In genomic region chr2:26086155-26086634, GRCh38 we compare ENCODE assay signal across 9 cellular contexts. TPM values are rescaled to one million over a fixed set of nuclear protein-coding genes. Genes with fewer than 3 reads are reported as not detected.
A peak's percentile ranks its signal among the peaks of the same experiment; 100 is the strongest.
DNase-seq lines count a peak whose midpoint lies in the region; ATAC-seq, FAIRE-seq and TF ChIP-seq lines count a peak whose summit lies in the region.
"Had no signal": no experiment of that assay in that cellular context is flagged by ENCODE, and none has a peak within 500 bp of the region (broad histone marks: within the 10 kb centered on the region; RNA-seq: fewer than 3 reads in every experiment).

No MANE protein-coding gene starts in this region.

- in situ Hi-C loops in GM12878 (cut with MboI), result no loop called here
- in situ Hi-C loops in G401 (cut with HindIII; ENCODE audit: low sequenced_read_pairs), result no loop called here

- no peak overlapping the region for H3K27ac ChIP-seq in GM12878 (ENCODE audit: control insufficient read depth, insufficient read depth)

- peaks cover 3% of the 10 kb centered on the region; the same call in 1 of the 2 replicates for H3K4me1 ChIP-seq in GM12878 (ENCODE audit: control insufficient read depth, insufficient read depth, low read length)

- peak overlapping the region; percentile 42 for H3K27ac Mint-ChIP-seq in activated CD4-positive, alpha-beta T cell treated with anti-CD3 and anti-CD28 coated beads, Interleukin-2, amount 10 ng/mL, durations not matched to agents 7 days and 5 days
- H3K27ac Mint-ChIP-seq: B cell had no signal

- RAD21 ChIA-PET in GM12878 (lab: Charles Lee; ENCODE audit: unreplicated experiment), result interaction anchor here (0.9 to 1.2 kb wide), 2 partner anchors 51 to 94 kb away, joined by 3 read pairs; no protein-coding TSS in a partner anchor

- H3K9me3 Mint-ChIP-seq in activated CD4-positive, alpha-beta T cell treated with anti-CD3 and anti-CD28 coated beads, Interleukin-2, amount 10 ng/mL, durations not matched to agents 7 days and 5 days, result peaks cover 11% of the 10 kb centered on the region

- POLR2A ChIA-PET in activated CD4-positive, alpha-beta T cell treated with anti-CD3 and anti-CD28 coated beads, Interleukin-2, amount 10 ng/mL, durations not matched to agents 7 days and 5 days (lab: Charles Lee), result no interaction called here
- POLR2A ChIA-PET in GM12878 (lab: Charles Lee), result interaction anchor here (1.2 kb wide), 1 partner anchor 9 kb away, joined by 3 read pairs; no protein-coding TSS in a partner anchor

- H4K20me1 ChIP-seq in GM12878 (ENCODE audit: control insufficient read depth, insufficient read depth), result peaks cover 3% of the 10 kb centered on the region; the same call in 1 of the 2 replicates

- H3K4me1 Mint-ChIP-seq in activated CD4-positive, alpha-beta T cell treated with anti-CD3 and anti-CD28 coated beads, Interleukin-2, amount 10 ng/mL, durations not matched to agents 7 days and 5 days, result peaks cover 25% of the 10 kb centered on the region

- intact Hi-C loops in GM12878 (cut with micrococcal nuclease; ENCODE audit: unreplicated experiment), result loop anchor here (5.0 to 10.0 kb wide), 2 partner anchors 61 to 91 kb away; no protein-coding TSS in a partner anchor

- no peak overlapping the region for H3K9ac ChIP-seq in GM12878 (ENCODE audit: control insufficient read depth, insufficient read depth, low read length)

- peaks cover 0 to 7% of the 10 kb centered on the region in 2 experiments; a peak in 2 of 4 replicates for H3K36me3 ChIP-seq in GM12878 (ENCODE audit: control insufficient read depth in 2 of 2, insufficient read depth in 2 of 2, low read length in 1 of 2)

- no peaks in the 10 kb centered on the region for H3K27me3 ChIP-seq in GM12878 (replicated peaks in 1 of 2; ENCODE audit: control insufficient read depth in 2 of 2, insufficient read depth in 2 of 2, low read length in 1 of 2)

- peaks cover 57% of the 10 kb centered on the region for H3K79me2 ChIP-seq in GM12878 (ENCODE audit: control insufficient read depth, insufficient read depth, low read length)

- H3K9me3 ChIP-seq in GM12878 (replicated peaks; ENCODE audit: control insufficient read depth, insufficient read depth, low read length), result peaks cover 6% of the 10 kb centered on the region

- TSS peak; percentile 28 for BruUV-seq in GM12878 (replicated peaks; lab: Mats Ljungman, UMichigan)

- no peak for TF ChIP-seq CTCF in GM12878 (IDR thresholded peaks at IDR 0.05 in 2 of 3, conservative IDR thresholded peaks at IDR 0.05 in 1 of 3; ENCODE audit: control insufficient read depth in 2 of 3, extremely low read depth in 1 of 3, insufficient read depth in 1 of 3, low read depth in 3 of 3, low read length in 3 of 3)

- H3K27me3 Mint-ChIP-seq in activated CD4-positive, alpha-beta T cell treated with anti-CD3 and anti-CD28 coated beads, Interleukin-2, amount 10 ng/mL, durations not matched to agents 7 days and 5 days, result no peaks in the 10 kb centered on the region
- H3K27me3 Mint-ChIP-seq: B cell had no signal

- ATAC-seq in GM12878 (peak; percentile 68), HG02938 (IDR thresholded peaks at IDR 0.05; ENCODE audit: unreplicated experiment) (no peak)

- TF ChIP-seq EP300 in GM12878 (IDR thresholded peaks at IDR 0.05; ENCODE audit: borderline replicate concordance in 1 of 2, control insufficient read depth in 1 of 2, low read depth in 2 of 2, low read length in 2 of 2), result no peak

- H3K4me3 Mint-ChIP-seq in activated CD4-positive, alpha-beta T cell treated with anti-CD3 and anti-CD28 coated beads, Interleukin-2, amount 10 ng/mL, durations not matched to agents 7 days and 5 days, result no peak overlapping the region
- H3K4me3 Mint-ChIP-seq: B cell had no signal

- H3K36me3 Mint-ChIP-seq in activated CD4-positive, alpha-beta T cell treated with anti-CD3 and anti-CD28 coated beads, Interleukin-2, amount 10 ng/mL, durations not matched to agents 7 days and 5 days (ENCODE audit: low read depth), result peaks cover 22% of the 10 kb centered on the region

- H3K4me2 ChIP-seq in GM12878 (ENCODE audit: control insufficient read depth, insufficient read depth), result no peak overlapping the region

- 50% methylated on average over 5 of the region's 5 CpGs for WGBS in GM12878 (ENCODE audit: insufficient coverage, insufficient replicate concordance, low lambda C conversion rate, missing lambda C conversion rate)

- DNase-seq in activated CD4-positive, alpha-beta T cell treated with anti-CD3 and anti-CD28 coated beads, Interleukin-2, amount 10 ng/mL, durations not matched to agents 7 days and 5 days, result no peak
- no peak for DNase-seq in activated CD4-positive, alpha-beta T cell treated with anti-CD3 and anti-CD28 coated beads, Interleukin-2, amount 50 U/mL, for 4 hours
- peak; percentile 95 for DNase-seq in M059J (ENCODE audit: low read depth)
- peak; percentile 42 for DNase-seq in GM12878 (ENCODE audit: low read depth, low spot score)
- peak; percentile 15 to 22 for DNase-seq in stimulated activated CD4-positive, alpha-beta T cell treated with anti-CD3 and anti-CD28 coated beads, Interleukin-2, amount 100 ng/mL, for 24 hours
- DNase-seq in G401 (ENCODE audit: low spot score), result no peak
- no peak for DNase-seq in DMS79 (lab: John Stamatoyannopoulos, UW)

- FAIRE-seq in GM12878 (lab: Jason Lieb, UNC), result peak; percentile 76

- CTCF ChIA-PET in activated CD4-positive, alpha-beta T cell treated with anti-CD3 and anti-CD28 coated beads, Interleukin-2, amount 10 ng/mL, durations not matched to agents 7 days and 5 days (lab: Charles Lee), result interaction anchor here (1.2 kb wide), 1 partner anchor 16 kb away, joined by 5 read pairs; no protein-coding TSS in a partner anchor
- CTCF ChIA-PET in GM12878 (lab: Yijun Ruan, JAX), result interaction anchor here (0.6 to 3.7 kb wide), 9 partner anchors 7 to 94 kb away, joined by 3 to 24 read pairs (median 3); no protein-coding TSS in a partner anchor

- H3K4me3 ChIP-seq in GM12878, result no peak overlapping the region

- TF ChIP-seq POLR2A in GM12878 (IDR thresholded peaks at IDR 0.05; ENCODE audit: low read depth, low read length), result no peak

- SMC1A ChIA-PET in GM12878 (lab: Charles Lee; ENCODE audit: uncharacterized antibody, unreplicated experiment), result interaction anchor here (0.6 to 3.8 kb wide), 7 partner anchors 13 to 95 kb away, joined by 3 to 17 read pairs (median 3); no protein-coding TSS in a partner anchor

- H2AFZ ChIP-seq in GM12878 (ENCODE audit: control insufficient read depth, low read depth, low read length), result no peak overlapping the region

- no peak for TF ChIP-seq RAD21 in GM12878 (IDR thresholded peaks at IDR 0.05; ENCODE audit: insufficient read depth, low read depth, low read length)

TF ChIP-seq in GM12878, 131 proteins besides CTCF, POLR2A, EP300 and RAD21 (continues in another document):
- TF ChIP-seq ZNF687 (IDR thresholded peaks at IDR 0.05), result no peak

RNA-seq across cellular contexts. Expression of gene RAB10, which starts 52.3 kb away (rescaled TPM):
- total RNA-seq in activated CD4-positive, alpha-beta T cell treated with anti-CD3 and anti-CD28 coated beads, Interleukin-2, amount 10 ng/mL, durations not matched to agents 7 days and 5 days, result 100 to 1,000 TPM; 107 to 123 TPM
- 71.0 and 115 TPM in 2 replicates for total RNA-seq in M059J (2014; rRNA removed; shearing (Covaris generic))
- 96.9 and 119 TPM in 2 replicates for total RNA-seq in GM12878 (2013; cell fraction: nucleolus; rRNA removed)
- total RNA-seq in GM12878 (2014; rRNA removed) (42.5 and 45.1 TPM in 2 replicates), GM12878 (2014; rRNA removed; fragmentation: Illumina TruSeq; extraction: Trizol) (70.1 and 71.1 TPM in 2 replicates), GM12878 (2021) (87.5 and 88.9 TPM in 2 replicates)
- 17.1 TPM for polyA plus RNA-seq in GM12878 (2011; ENCODE audit: low read depth)
- polyA plus RNA-seq in GM12878 (2011; rRNA removed) (108 and 190 TPM in 2 replicates), GM12878 (2014; fragmentation: Illumina TruSeq; extraction: Trizol) (84.0 and 138 TPM in 2 replicates), GM12878 (2014; fragmentation: Nextera tagmentation; extraction: Ambion mirVana) (10 to 100 TPM; 13.3 to 24.8 TPM), GM12878 (2014; rRNA removed) (44.2 and 79.9 TPM in 2 replicates), GM12878 (2016; fragmentation: Nextera tagmentation; extraction: Ambion mirVana) (100 to 1,000 TPM; 108 to 109 TPM)
- 42.2 and 49.8 TPM in 2 replicates for polyA plus RNA-seq in GM12878 (2011; cell fraction: cytosol; rRNA removed)
- 28.6 and 41.9 TPM in 2 replicates for polyA plus RNA-seq in GM12878 (2011; cell fraction: nucleus; rRNA removed)
- polyA plus RNA-seq in GM12878 (2012), result 31.0 and 49.6 TPM in 2 replicates
- polyA minus RNA-seq in GM12878 (2011; rRNA and poly(A)+ RNA removed), result 43.9 and 62.6 TPM in 2 replicates
- 34.2 and 46.3 TPM in 2 replicates for polyA minus RNA-seq in GM12878 (2011; cell fraction: cytosol; rRNA and poly(A)+ RNA removed)
- 22.2 and 40.9 TPM in 2 replicates for polyA minus RNA-seq in GM12878 (2011; cell fraction: nucleus; rRNA and poly(A)+ RNA removed)
- total RNA-seq in G401 (2014; rRNA removed; shearing (Covaris generic)), result 100 and 116 TPM in 2 replicates

Comparison
In these comparisons a context has a peak if more than half of its experiments do, and no peak if none do; other contexts are left out.
1. DNase-seq: peak in M059J (single experiment), GM12878 (single experiment) and stimulated activated CD4-positive, alpha-beta T cell treated with anti-CD3 and anti-CD28 coated beads, Interleukin-2, amount 100 ng/mL, for 24 hours (2 of 2); none in activated CD4-positive, alpha-beta T cell treated with anti-CD3 and anti-CD28 coated beads, Interleukin-2, amount 10 ng/mL, durations not matched to agents 7 days and 5 days (single experiment), activated CD4-positive, alpha-beta T cell treated with anti-CD3 and anti-CD28 coated beads, Interleukin-2, amount 50 U/mL, for 4 hours (0 of 2), G401 (single experiment) and DMS79 (single experiment).